In genomic region chr9:20558609-20559016, GRCh38 we compare ENCODE assay signal across 8 cellular contexts.
DNase-seq lines count a peak whose midpoint lies in the region; ATAC-seq and FAIRE-seq lines count a peak whose summit lies in the region.

No MANE protein-coding gene starts in this region.

- H3K4me2 ChIP-seq in mesendoderm (ENCODE audit: low read length), result no peak overlapping the region

- H2BK5ac ChIP-seq in mesendoderm (ENCODE audit: low read length), result no peak overlapping the region

- H3K9ac ChIP-seq in mesendoderm (ENCODE audit: low read length), result no peak overlapping the region

- H3K79me1 ChIP-seq in mesendoderm (ENCODE audit: low read length), result no peaks in the 10 kb centered on the region

- no peaks in the 10 kb centered on the region for H3K79me2 ChIP-seq in mesendoderm (ENCODE audit: control insufficient read depth, insufficient read depth, low read length)

- no peak for FAIRE-seq in GM19239 (lab: Jason Lieb, UNC)

- H3K36me3 ChIP-seq in mesendoderm (ENCODE audit: control insufficient read depth, insufficient read depth, low read length), result no peaks in the 10 kb centered on the region

- ATAC-seq in HG03175 (IDR thresholded peaks at IDR 0.05; ENCODE audit: unreplicated experiment) (peak; percentile 57), GM18519 (IDR thresholded peaks at IDR 0.05; ENCODE audit: low FRiP score, unreplicated experiment) (no peak)

- H4K5ac ChIP-seq in mesendoderm (ENCODE audit: low read length), result no peak overlapping the region

- H3K4me1 ChIP-seq in mesendoderm (ENCODE audit: control insufficient read depth, low read depth, low read length), result no peaks in the 10 kb centered on the region

- no peak overlapping the region for H2BK15ac ChIP-seq in mesendoderm (replicated peaks; ENCODE audit: low read depth)

- no peak overlapping the region for H3K4ac ChIP-seq in mesendoderm (ENCODE audit: low read depth, low read length)

- in situ Hi-C loops in KBM-7 (cut with MboI; ENCODE audit: low pct_unique_long_range_greater_than_20kb, low sequenced_read_pairs), result no loop called here

- no CpG with 5 or more reads among the region's 2 CpGs for WGBS in mesendoderm (ENCODE audit: extremely low coverage, insufficient coverage, low lambda C conversion rate)

- H4K8ac ChIP-seq in mesendoderm (ENCODE audit: low read depth, low read length), result no peak overlapping the region

- peak; percentile 78 for DNase-seq in AG20443 (ENCODE audit: low spot score)
- peak; percentile 45 for DNase-seq in activated naive CD4-positive, alpha-beta T cell treated with anti-CD3 and anti-CD28 coated beads, Interleukin-2, amount 50 U/mL, for 16 hours
- peak; percentile 58 for DNase-seq in mesendoderm
- DNase-seq in KBM-7, result no peak
- DNase-seq in NOMO-1 treated with DMSO at 0.1 percent for 48 hours (lab: John Stamatoyannopoulos, UW; ENCODE audit: unreplicated experiment), result no peak
- no peak for DNase-seq in GM19239 (ENCODE audit: insufficient read length, low spot score)

- H3K18ac ChIP-seq in mesendoderm (ENCODE audit: low read length), result no peak overlapping the region

- H3K4me3 ChIP-seq in mesendoderm (ENCODE audit: low read length), result no peak overlapping the region

- H3K27me3 ChIP-seq in mesendoderm (ENCODE audit: insufficient read depth, low read length, poor library complexity), result no peaks in the 10 kb centered on the region

- H3K27ac ChIP-seq in mesendoderm (ENCODE audit: low read depth, low read length), result no peak overlapping the region

- H2BK120ac ChIP-seq in mesendoderm (ENCODE audit: low read depth, low read length), result no peak overlapping the region

- H3K23ac ChIP-seq in mesendoderm (ENCODE audit: low read length), result no peak overlapping the region

- no peak overlapping the region for H2AK5ac ChIP-seq in mesendoderm (ENCODE audit: low read length)

- no peak overlapping the region for H3K56ac ChIP-seq in mesendoderm (ENCODE audit: low read length)

Comparison
In these comparisons a context has a peak if more than half of its experiments do, and no peak if none do; other contexts are left out.
1. DNase-seq: peak in AG20443 (single experiment), activated naive CD4-positive, alpha-beta T cell treated with anti-CD3 and anti-CD28 coated beads, Interleukin-2, amount 50 U/mL, for 16 hours (single experiment) and mesendoderm (single experiment); none in KBM-7 (single experiment), NOMO-1 treated with DMSO at 0.1 percent for 48 hours (single experiment) and GM19239 (single experiment).